Comparison of ENCODE assay signal across 1 cellular context in the genomic region with DNA sequence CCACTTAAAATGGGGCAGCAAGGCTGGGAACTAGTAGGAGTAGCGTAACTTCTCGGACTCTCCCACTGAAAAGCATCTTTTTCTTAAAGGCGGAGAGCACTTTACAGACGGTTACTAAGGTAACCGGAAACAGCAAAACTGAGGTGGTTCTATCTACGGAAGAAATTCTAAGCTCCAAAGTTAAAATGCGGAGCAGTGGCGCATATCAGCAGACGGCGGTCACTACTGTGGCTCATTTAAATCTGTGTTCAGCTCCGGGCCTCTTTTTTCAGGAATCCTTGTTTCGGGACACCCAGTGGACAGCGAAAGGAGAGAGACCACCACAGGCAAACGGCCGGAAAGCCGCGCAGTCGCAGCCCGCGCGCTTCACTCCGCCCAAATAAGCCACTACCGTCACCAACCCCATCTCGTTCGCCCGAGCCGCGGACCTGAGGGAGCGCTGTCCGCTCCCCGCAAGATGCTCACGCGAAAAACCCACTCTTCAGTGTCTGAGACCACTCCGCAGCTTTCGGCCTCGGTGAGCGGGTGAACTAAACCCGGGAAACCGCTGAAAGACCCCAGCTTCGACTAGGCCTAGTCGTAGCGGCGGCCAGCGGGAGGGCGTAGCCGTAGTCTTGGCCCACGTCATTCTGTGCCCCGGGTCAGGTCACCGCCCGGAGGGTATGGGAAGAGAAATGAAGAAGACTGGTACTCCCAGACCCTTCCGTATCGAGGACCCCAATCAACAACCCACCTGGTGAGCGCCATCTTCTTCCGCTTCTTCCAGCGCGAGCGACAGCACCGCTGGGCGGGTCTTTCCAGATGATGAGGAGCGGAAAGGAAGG.
A peak's percentile ranks its signal among the peaks of the same experiment; 100 is the strongest.
TF ChIP-seq lines count a peak whose summit lies in the region.

Gene SNW1 (minus strand): TSS at position 776 of the 824 bp plus-strand sequence. CDS start 29 bp downstream, at position 747.

TF ChIP-seq in HepG2, 621 proteins besides CTCF, POLR2A, EP300 and RAD21 (continued from another document):
- TF ChIP-seq, protein P1, sequence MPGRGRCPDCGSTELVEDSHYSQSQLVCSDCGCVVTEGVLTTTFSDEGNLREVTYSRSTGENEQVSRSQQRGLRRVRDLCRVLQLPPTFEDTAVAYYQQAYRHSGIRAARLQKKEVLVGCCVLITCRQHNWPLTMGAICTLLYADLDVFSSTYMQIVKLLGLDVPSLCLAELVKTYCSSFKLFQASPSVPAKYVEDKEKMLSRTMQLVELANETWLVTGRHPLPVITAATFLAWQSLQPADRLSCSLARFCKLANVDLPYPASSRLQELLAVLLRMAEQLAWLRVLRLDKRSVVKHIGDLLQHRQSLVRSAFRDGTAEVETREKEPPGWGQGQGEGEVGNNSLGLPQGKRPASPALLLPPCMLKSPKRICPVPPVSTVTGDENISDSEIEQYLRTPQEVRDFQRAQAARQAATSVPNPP (CRISPR knock-in tag; IDR thresholded peaks at IDR 0.05), result no peak
- TF ChIP-seq KDM3A (CRISPR knock-in tag; IDR thresholded peaks at IDR 0.05; ENCODE audit: low read depth) (peak; percentile 51; the same call in 1 of the 2 replicates), POLR2G (IDR thresholded peaks at IDR 0.05; ENCODE audit: low read depth, low read length) (peak; percentile 89), ZNF292 (CRISPR knock-in tag; IDR thresholded peaks at IDR 0.05; ENCODE audit: borderline replicate concordance, low read depth) (no peak), HMG20B (CRISPR knock-in tag; conservative IDR thresholded peaks at IDR 0.05) (no peak; the same call in 1 of the 2 replicates), ZFYVE20 (CRISPR knock-in tag; IDR thresholded peaks at IDR 0.05; ENCODE audit: borderline replicate concordance, low read depth) (no peak), ZNF282 (IDR thresholded peaks at IDR 0.05; ENCODE audit: partially characterized antibody) (no peak), FOXO1 (CRISPR knock-in tag; IDR thresholded peaks at IDR 0.05) (0 out of 2 replicates have a peak, but pooled peaks have one; percentile 16), MYNN (CRISPR knock-in tag; IDR thresholded peaks at IDR 0.05; ENCODE audit: low read depth) (0 out of 2 replicates have a peak, but pooled peaks have one; percentile 77), SOX6 (IDR thresholded peaks at IDR 0.05) (no peak), SOX6 (CRISPR knock-in tag; IDR thresholded peaks at IDR 0.05) (peak; percentile 44; the same call in 1 of the 2 replicates), ZSCAN29 (CRISPR knock-in tag; conservative IDR thresholded peaks at IDR 0.05) (no peak), ZNF678 (CRISPR knock-in tag; IDR thresholded peaks at IDR 0.05) (no peak), TP53 (CRISPR knock-in tag; conservative IDR thresholded peaks at IDR 0.05) (no peak), NFYC (CRISPR knock-in tag; IDR thresholded peaks at IDR 0.05) (peak; percentile 50; the same call in 1 of the 2 replicates), ZSCAN9 (CRISPR knock-in tag; IDR thresholded peaks at IDR 0.05; ENCODE audit: borderline replicate concordance) (peak; percentile 56; the same call in 1 of the 2 replicates), GFI1 (CRISPR knock-in tag; IDR thresholded peaks at IDR 0.05; ENCODE audit: borderline replicate concordance) (no peak), HDAC1 (CRISPR knock-in tag; IDR thresholded peaks at IDR 0.05) (peak; percentile 64; the same call in 1 of the 2 replicates), ZNF44 (CRISPR knock-in tag; IDR thresholded peaks at IDR 0.05) (no peak), MLX (CRISPR knock-in tag; IDR thresholded peaks at IDR 0.05) (no peak), KLF16 (CRISPR knock-in tag; IDR thresholded peaks at IDR 0.05) (peak; percentile 19 to 80; a peak in 2 of 4 replicates), GATA4 (IDR thresholded peaks at IDR 0.05; ENCODE audit: borderline replicate concordance, low read depth) (no peak), NFIB (CRISPR knock-in tag; IDR thresholded peaks at IDR 0.05; ENCODE audit: borderline replicate concordance) (no peak), ZNF12 (CRISPR knock-in tag; IDR thresholded peaks at IDR 0.05) (no peak), GMEB2 (CRISPR knock-in tag; IDR thresholded peaks at IDR 0.05; ENCODE audit: low read depth) (peak; percentile 33; the same call in 1 of the 2 replicates), HMGA1 (CRISPR knock-in tag; conservative IDR thresholded peaks at IDR 0.05) (no peak), GMEB1 (CRISPR knock-in tag; IDR thresholded peaks at IDR 0.05; ENCODE audit: borderline replicate concordance) (no peak; the same call in 1 of the 2 replicates), ZNF557 (CRISPR knock-in tag; IDR thresholded peaks at IDR 0.05) (no peak)
- TF ChIP-seq, protein P2, sequence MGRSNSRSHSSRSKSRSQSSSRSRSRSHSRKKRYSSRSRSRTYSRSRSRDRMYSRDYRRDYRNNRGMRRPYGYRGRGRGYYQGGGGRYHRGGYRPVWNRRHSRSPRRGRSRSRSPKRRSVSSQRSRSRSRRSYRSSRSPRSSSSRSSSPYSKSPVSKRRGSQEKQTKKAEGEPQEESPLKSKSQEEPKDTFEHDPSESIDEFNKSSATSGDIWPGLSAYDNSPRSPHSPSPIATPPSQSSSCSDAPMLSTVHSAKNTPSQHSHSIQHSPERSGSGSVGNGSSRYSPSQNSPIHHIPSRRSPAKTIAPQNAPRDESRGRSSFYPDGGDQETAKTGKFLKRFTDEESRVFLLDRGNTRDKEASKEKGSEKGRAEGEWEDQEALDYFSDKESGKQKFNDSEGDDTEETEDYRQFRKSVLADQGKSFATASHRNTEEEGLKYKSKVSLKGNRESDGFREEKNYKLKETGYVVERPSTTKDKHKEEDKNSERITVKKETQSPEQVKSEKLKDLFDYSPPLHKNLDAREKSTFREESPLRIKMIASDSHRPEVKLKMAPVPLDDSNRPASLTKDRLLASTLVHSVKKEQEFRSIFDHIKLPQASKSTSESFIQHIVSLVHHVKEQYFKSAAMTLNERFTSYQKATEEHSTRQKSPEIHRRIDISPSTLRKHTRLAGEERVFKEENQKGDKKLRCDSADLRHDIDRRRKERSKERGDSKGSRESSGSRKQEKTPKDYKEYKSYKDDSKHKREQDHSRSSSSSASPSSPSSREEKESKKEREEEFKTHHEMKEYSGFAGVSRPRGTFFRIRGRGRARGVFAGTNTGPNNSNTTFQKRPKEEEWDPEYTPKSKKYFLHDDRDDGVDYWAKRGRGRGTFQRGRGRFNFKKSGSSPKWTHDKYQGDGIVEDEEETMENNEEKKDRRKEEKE (IDR thresholded peaks at IDR 0.05), result no peak
